8 cellular contexts compared by ENCODE assay signal in genomic region chr6:31157543-31158139, GRCh38. TPM values are rescaled to one million over a fixed set of nuclear protein-coding genes. Genes with fewer than 3 reads are reported as not detected.
DNase-seq lines count a peak whose midpoint lies in the region; ATAC-seq, FAIRE-seq and TF ChIP-seq lines count a peak whose summit lies in the region.

Gene CCHCR1, minus strand, starts transcription at chr6:31157802. Its CDS starts 202 bp downstream, at chr6:31157600.

- POLR2A ChIA-PET in BJ (lab: Charles Lee) (no interaction called here), K562 (lab: Yijun Ruan, JAX) (interaction anchor here (0.6 to 1.9 kb wide), 6 partner anchors 10 to 38 kb away, joined by 3 to 7 read pairs (median 4); no protein-coding TSS in a partner anchor)

- H3K9me3 ChIP-seq in K562 (replicated peaks; ENCODE audit: control insufficient read depth, insufficient read depth, low read depth, low read length) (no peaks in the 10 kb centered on the region), subcutaneous abdominal adipose tissue (ENCODE audit: control insufficient read depth in 5 of 5, low read length in 5 of 5) (no peaks in the 10 kb centered on the region)

- peak within 1 kb of the TSS; percentile 92 for H3K4me2 ChIP-seq in K562 (ENCODE audit: insufficient read depth, low read length)

- H3K9ac ChIP-seq in K562 (ENCODE audit: insufficient read depth in 1 of 2, low read depth in 2 of 2, low read length in 2 of 2) (peak within 1 kb of the TSS; percentile 81 to 96), subcutaneous abdominal adipose tissue (ENCODE audit: low read length in 5 of 5) (peak within 1 kb of the TSS in 4 of 5 donors; percentile 74 to 84 (median 80))

- peaks cover 24% of the 10 kb centered on the region; the same call in 2 of the 3 replicates for H3K79me2 ChIP-seq in K562 (ENCODE audit: control insufficient read depth, insufficient read depth, low read length)

- H3K27ac ChIP-seq in K562 (ENCODE audit: extremely low read depth, low read depth, low read length), result peak within 1 kb of the TSS; percentile 79
- peak within 1 kb of the TSS; percentile 52 for H3K27ac ChIP-seq in layer of hippocampus (ENCODE audit: low read depth, low read length)
- H3K27ac ChIP-seq in subcutaneous abdominal adipose tissue (ENCODE audit: low read depth, low read length), result peak within 1 kb of the TSS; percentile 30

- no peak for TF ChIP-seq EP300 in K562 (IDR thresholded peaks at IDR 0.05; ENCODE audit: low read length)

- peak; percentile 75; the same call in 1 of the 2 replicates for TF ChIP-seq POLR2A in K562 (conservative IDR thresholded peaks at IDR 0.05)
- TF ChIP-seq POLR2A in H54 (IDR thresholded peaks at IDR 0.05; ENCODE audit: low read depth, low read length), result no peak

- H3K4me1 ChIP-seq in K562 (replicated peaks in 1 of 2; ENCODE audit: control insufficient read depth in 2 of 2, insufficient read depth in 2 of 2, low read length in 2 of 2), result peaks cover 17 to 30% of the 10 kb centered on the region in 2 experiments; a peak in 4 of 5 replicates
- H3K4me1 ChIP-seq in subcutaneous abdominal adipose tissue (ENCODE audit: control insufficient read depth in 5 of 5, insufficient read depth in 5 of 5, low read length in 5 of 5), result peaks cover 7 to 21% (median 17%) of the 10 kb centered on the region in 5 donors

- peak within 1 kb of the TSS; percentile 96 for H2AFZ ChIP-seq in K562 (ENCODE audit: low read depth, low read length)

- H4K20me1 ChIP-seq in K562 (replicated peaks; ENCODE audit: control insufficient read depth, insufficient read depth, low read length), result no peaks in the 10 kb centered on the region; the same call in 1 of the 2 replicates

- TF ChIP-seq CTCF in BJ (IDR thresholded peaks at IDR 0.05; ENCODE audit: insufficient read depth, low read depth, low read length) (no peak), K562 (IDR thresholded peaks at IDR 0.05 in 2 of 3, conservative IDR thresholded peaks at IDR 0.05 in 1 of 3; ENCODE audit: insufficient read depth in 2 of 3, low read depth in 1 of 3, low read length in 3 of 3) (no peak)

- intact Hi-C loops in K562 (cut with micrococcal nuclease), result loop anchor here (2.0 kb wide), 1 partner anchor 21 kb away; no protein-coding TSS in a partner anchor

- H3K9me1 ChIP-seq in K562 (ENCODE audit: control insufficient read depth, insufficient read depth, low read length), result no peaks in the 10 kb centered on the region

- no TSS peak for BruUV-seq in K562 (replicated peaks; lab: Mats Ljungman, UMichigan)

- H3K4me3 ChIP-seq in BJ (ENCODE audit: low read depth, low read length) (peak within 1 kb of the TSS; percentile 81), K562 (peak within 1 kb of the TSS; percentile 75), subcutaneous abdominal adipose tissue (ENCODE audit: low read depth in 1 of 5, low read length in 5 of 5) (peak within 1 kb of the TSS; percentile 73 to 89 (median 87))

- no peak for FAIRE-seq in K562 (lab: Jason Lieb, UNC)
- FAIRE-seq in H54 (lab: Jason Lieb, UNC), result no peak

- CTCF ChIA-PET in BJ (lab: Yijun Ruan, JAX) (interaction anchor here (0.6 to 1.2 kb wide), 3 partner anchors 11 to 30 kb away, joined by 3 to 4 read pairs (median 3); no protein-coding TSS in a partner anchor), K562 (lab: Yijun Ruan, JAX; ENCODE audit: low intra/inter-chr PET ratio) (no interaction called here)

- WGBS in K562 (ENCODE audit: insufficient coverage, low coverage, missing lambda C conversion rate), result 4% methylated on average over 8 of the region's 14 CpGs

- TF ChIP-seq RAD21 in K562 (CRISPR knock-in tag; conservative IDR thresholded peaks at IDR 0.05 in 1 of 2, IDR thresholded peaks at IDR 0.05 in 1 of 2), result no peak

- DNase-seq in BJ (ENCODE audit: low read depth) (no peak), K562 (ENCODE audit: extremely low read depth in 1 of 4, low spot score in 3 of 4) (peak in 2 of 4 experiments; percentile 30 to 33), H54 (ENCODE audit: insufficient read length, low spot score) (no peak), HK-2 (ENCODE audit: unreplicated experiment) (no peak)

- in situ Hi-C loops in K562 (cut with MboI), result no loop called here

- peak; percentile 6 for ATAC-seq in HG02884 (IDR thresholded peaks at IDR 0.05; ENCODE audit: unreplicated experiment)
- ATAC-seq in K562, result peak; percentile 48
- ATAC-seq in GM18498 (IDR thresholded peaks at IDR 0.05; ENCODE audit: unreplicated experiment), result no peak

- H3K36me3 ChIP-seq in BJ (ENCODE audit: control insufficient read depth, insufficient read depth, low read length), result peaks cover 2% of the 10 kb centered on the region; the same call in 1 of the 2 replicates
- peaks cover 44% of the 10 kb centered on the region; the same call in 2 of the 3 replicates for H3K36me3 ChIP-seq in K562 (ENCODE audit: control insufficient read depth, insufficient read depth, low read length)
- peaks cover 0 to 25% (median 12%) of the 10 kb centered on the region in 5 donors for H3K36me3 ChIP-seq in subcutaneous abdominal adipose tissue (ENCODE audit: control insufficient read depth in 5 of 5, insufficient read depth in 5 of 5, low read length in 5 of 5)

- no peaks in the 10 kb centered on the region for H3K27me3 ChIP-seq in BJ (ENCODE audit: control insufficient read depth, insufficient read depth, low read length)
- H3K27me3 ChIP-seq in K562 (ENCODE audit: control insufficient read depth in 2 of 2, insufficient read depth in 2 of 2, low read length in 2 of 2), result no peaks in the 10 kb centered on the region
- no peaks in the 10 kb centered on the region for H3K27me3 ChIP-seq in layer of hippocampus (ENCODE audit: control insufficient read depth, insufficient read depth, low read length)
- peaks cover 0 to 5% (median 0%) of the 10 kb centered on the region in 5 donors for H3K27me3 ChIP-seq in subcutaneous abdominal adipose tissue (ENCODE audit: control insufficient read depth in 5 of 5, insufficient read depth in 4 of 5, low read length in 5 of 5)

TF ChIP-seq in K562, 482 proteins besides CTCF, POLR2A, EP300 and RAD21 (continues in another document):
- peak in 1 of 2 experiments; percentile 41; a peak in 2 of 4 replicates for TF ChIP-seq HDAC1 (IDR thresholded peaks at IDR 0.05)
- no peak for TF ChIP-seq KHSRP (IDR thresholded peaks at IDR 0.05)
- TF ChIP-seq ZNF212 (CRISPR knock-in tag; IDR thresholded peaks at IDR 0.05), result no peak
- peak; percentile 69; the same call in 1 of the 2 replicates for TF ChIP-seq HLTF (IDR thresholded peaks at IDR 0.05)
- peak; percentile 61; the same call in 1 of the 2 replicates for TF ChIP-seq NKRF (IDR thresholded peaks at IDR 0.05; ENCODE audit: borderline replicate concordance)
- 0 out of 4 replicates have a peak, but pooled peaks of 1 of the 2 experiments have one; percentile 11 for TF ChIP-seq UBTF (IDR thresholded peaks at IDR 0.05; ENCODE audit: borderline replicate concordance in 1 of 2, low read depth in 2 of 2, low read length in 2 of 2)

RNA-seq across cellular contexts. Expression of gene CCHCR1, which starts in this region (rescaled TPM):
- polyA plus RNA-seq in BJ (2011; rRNA removed) (11.0 and 15.5 TPM in 2 replicates), K562 (2011; rRNA removed) (31.2 and 32.0 TPM in 2 replicates), K562 (2014; fragmentation: Illumina TruSeq; extraction: Trizol) (29.3 and 36.1 TPM in 2 replicates), K562 (2014; fragmentation: Nextera tagmentation; extraction: Ambion mirVana) (1 to 10 TPM; 1.2 to 1.8 TPM), K562 (2014; rRNA removed) (45.9 and 47.3 TPM in 2 replicates)
- 7.7 and 7.9 TPM in 2 replicates for polyA minus RNA-seq in BJ (2011; rRNA and poly(A)+ RNA removed)
- total RNA-seq in K562 (2011; cell fraction: chromatin; rRNA removed; ENCODE audit: low replicate concordance), result 107 and 201 TPM in 2 replicates
- 93.2 and 100 TPM in 2 replicates for total RNA-seq in K562 (2011; cell fraction: nucleolus; rRNA removed)
- 98.8 and 128 TPM in 2 replicates for total RNA-seq in K562 (2011; cell fraction: nucleoplasm; rRNA removed)
- total RNA-seq in K562 (2014; rRNA removed) (37.6 and 40.3 TPM in 2 replicates), K562 (2014; rRNA removed; fragmentation: Illumina TruSeq; extraction: Trizol) (26.2 and 29.8 TPM in 2 replicates), K562 (2015; rRNA removed; fragmentation: Illumina TruSeq; extraction: Trizol) (32.2 and 34.8 TPM in 2 replicates), K562 (2021) (35.0 and 45.8 TPM in 2 replicates)
- polyA plus RNA-seq in K562 (2011; cell fraction: cytosol; rRNA removed), result 22.6 and 37.5 TPM in 2 replicates
- polyA plus RNA-seq in K562 (2011; cell fraction: nucleus; rRNA removed), result 98.6 and 137 TPM in 2 replicates
- 35.4 and 47.1 TPM in 2 replicates for polyA plus RNA-seq in K562 (2012)
- polyA minus RNA-seq in K562 (2011; rRNA and poly(A)+ RNA removed), result 22.0 and 24.5 TPM in 2 replicates
- polyA minus RNA-seq in K562 (2011; cell fraction: cytosol; rRNA and poly(A)+ RNA removed), result 16.9 and 22.0 TPM in 2 replicates
- polyA minus RNA-seq in K562 (2011; cell fraction: nucleus; rRNA and poly(A)+ RNA removed), result 41.9 and 47.2 TPM in 2 replicates
